ENCODE assay signal across 1 cellular context in genomic region chr9:99234618-99235017, GRCh38.
TF ChIP-seq lines count a peak whose summit lies in the region.

No MANE protein-coding gene starts in this region.

TF ChIP-seq in HepG2, 621 proteins besides CTCF, POLR2A, EP300 and RAD21:
- TF ChIP-seq CEBPB (IDR thresholded peaks at IDR 0.05; ENCODE audit: borderline replicate concordance, low read depth, low read length) (no peak), ZNF124 (CRISPR knock-in tag; IDR thresholded peaks at IDR 0.05) (no peak), AGO1 (IDR thresholded peaks at IDR 0.05; ENCODE audit: low read depth, low read length, poor library complexity, severe bottlenecking) (no peak), CEBPG (CRISPR knock-in tag; IDR thresholded peaks at IDR 0.05) (no peak), SYNCRIP (IDR thresholded peaks at IDR 0.05; ENCODE audit: insufficient read depth, low read depth, low read length) (no peak), ZNF512B (CRISPR knock-in tag; IDR thresholded peaks at IDR 0.05; ENCODE audit: borderline replicate concordance) (no peak), MTF1 (CRISPR knock-in tag; IDR thresholded peaks at IDR 0.05) (no peak), ZNF766 (CRISPR knock-in tag; IDR thresholded peaks at IDR 0.05; ENCODE audit: borderline replicate concordance) (no peak), SMAD9 (CRISPR knock-in tag; IDR thresholded peaks at IDR 0.05) (no peak), RNF219 (CRISPR knock-in tag; IDR thresholded peaks at IDR 0.05) (no peak), ZNF678 (CRISPR knock-in tag; IDR thresholded peaks at IDR 0.05) (no peak), ZNF253 (CRISPR knock-in tag; IDR thresholded peaks at IDR 0.05; ENCODE audit: borderline replicate concordance) (no peak), DNMT1 (CRISPR knock-in tag; IDR thresholded peaks at IDR 0.05) (no peak), ZFP91 (CRISPR knock-in tag; IDR thresholded peaks at IDR 0.05; ENCODE audit: borderline replicate concordance) (no peak), SOX6 (IDR thresholded peaks at IDR 0.05) (no peak), SOX6 (CRISPR knock-in tag; IDR thresholded peaks at IDR 0.05) (no peak)
- TF ChIP-seq, protein P1, sequence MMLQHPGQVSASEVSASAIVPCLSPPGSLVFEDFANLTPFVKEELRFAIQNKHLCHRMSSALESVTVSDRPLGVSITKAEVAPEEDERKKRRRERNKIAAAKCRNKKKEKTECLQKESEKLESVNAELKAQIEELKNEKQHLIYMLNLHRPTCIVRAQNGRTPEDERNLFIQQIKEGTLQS (CRISPR knock-in tag; IDR thresholded peaks at IDR 0.05) = no peak
TF ChIP-seq in HepG2: peak in this region for 0.
